10 cellular contexts compared by ENCODE assay signal in genomic region chr1:18119978-18120377, GRCh38. TPM values are rescaled to one million over a fixed set of nuclear protein-coding genes. Genes with fewer than 3 reads are reported as not detected.
"Had no signal": no experiment of that assay in that cellular context is flagged by ENCODE, and none has a peak within 500 bp of the region (broad histone marks: within the 10 kb centered on the region; RNA-seq: fewer than 3 reads in every experiment).

No MANE protein-coding gene starts in this region.

- H3K4me3 Mint-ChIP-seq: GM23338, H9, HFFc6 had no signal

- H3K9me3 Mint-ChIP-seq: GM23338, H9 had no signal

- H3K9me3 ChIP-seq: HAP-1 had no signal

- H3K4me3 ChIP-seq: GM23248, GM23338, HAP-1 had no signal

- H3K9ac ChIP-seq: GM23248 had no signal

- H3K27ac Mint-ChIP-seq: GM23338, HFFc6 had no signal

- H3K27ac ChIP-seq: GM23248 had no signal

- H3K4me2 ChIP-seq: GM23338 had no signal

- FAIRE-seq: H54 had no signal

- H2AFZ ChIP-seq: GM23248, GM23338 had no signal

- H3K36me3 ChIP-seq: HAP-1 had no signal

- DNase-seq: GM23248, GOT3, H7, H9, HCEC 1CT, HFFc6 had no signal

- H3K4me1 ChIP-seq: HAP-1 had no signal

RNA-seq across cellular contexts. Expression of gene IGSF21, which starts 12.4 kb away (rescaled TPM):
- total RNA-seq: GM23248, H4, HFFc6 had no signal
- polyA plus RNA-seq: GM23248 had no signal
